ENCODE assay signal across 22 cellular contexts in genomic region chr5:178526796-178527457, GRCh38.
DNase-seq lines count a peak whose midpoint lies in the region; ATAC-seq and TF ChIP-seq lines count a peak whose summit lies in the region.
"Had no signal": no experiment of that assay in that cellular context is flagged by ENCODE, and none has a peak within 500 bp of the region (broad histone marks: within the 10 kb centered on the region; RNA-seq: fewer than 3 reads in every experiment).

No MANE protein-coding gene starts in this region.

- TF ChIP-seq CTCF in nephron (IDR thresholded peaks at IDR 0.05; ENCODE audit: unreplicated experiment in 3 of 3) (no peak), type B pancreatic cell (conservative IDR thresholded peaks at IDR 0.05) (no peak), ascending aorta (IDR thresholded peaks at IDR 0.05) (no peak), brain microvascular endothelial cell (IDR thresholded peaks at IDR 0.05; ENCODE audit: low read depth, low read length, missing control alignments) (no peak)

- H3K9me3 ChIP-seq in ascending aorta: no peaks in the 10 kb centered on the region
- H3K9me3 ChIP-seq: BLaER1, transverse colon had no signal

- no peaks in the 10 kb centered on the region for H3K4me1 Mint-ChIP-seq in stimulated activated naive CD8-positive, alpha-beta T cell treated with anti-CD3 and anti-CD28 coated beads, Interleukin-15, amount 100 ng/mL, for 72 hours
- peaks cover 50% of the 10 kb centered on the region for H3K4me1 Mint-ChIP-seq in nephron
- H3K4me1 Mint-ChIP-seq in type B pancreatic cell (ENCODE audit: unreplicated experiment): peaks cover 13% of the 10 kb centered on the region
- H3K4me1 Mint-ChIP-seq: activated naive CD8-positive, alpha-beta T cell treated with anti-CD3 and anti-CD28 coated beads, Interleukin-2, amount 50 U/mL, for 24 hours; naive thymus-derived CD8-positive, alpha-beta T cell; stimulated activated naive B cell treated with anti-CD40 and anti-IgM and Interleukin-4, amounts not matched to agents 10 μg/mL and 1 μg/mL and 100 μg/mL, for 72 hours had no signal

- H3K36me3 Mint-ChIP-seq in nephron (ENCODE audit: low read depth): no peaks in the 10 kb centered on the region
- H3K36me3 Mint-ChIP-seq in type B pancreatic cell: no peaks in the 10 kb centered on the region
- H3K36me3 Mint-ChIP-seq: naive thymus-derived CD8-positive, alpha-beta T cell; stimulated activated naive B cell treated with anti-CD40 and anti-IgM and Interleukin-4, amounts not matched to agents 10 μg/mL and 1 μg/mL and 100 μg/mL, for 72 hours had no signal

- in situ Hi-C loops in brain microvascular endothelial cell (cut with HindIII; ENCODE audit: low pct_ligation_motif_present, low sequenced_read_pairs): no loop called here

- H3K27me3 Mint-ChIP-seq in stimulated activated naive CD8-positive, alpha-beta T cell treated with anti-CD3 and anti-CD28 coated beads, Interleukin-15, amount 100 ng/mL, for 72 hours: no peaks in the 10 kb centered on the region
- peaks cover 3% of the 10 kb centered on the region for H3K27me3 Mint-ChIP-seq in nephron (ENCODE audit: low read depth)
- no peaks in the 10 kb centered on the region for H3K27me3 Mint-ChIP-seq in type B pancreatic cell
- H3K27me3 Mint-ChIP-seq: activated naive CD8-positive, alpha-beta T cell treated with anti-CD3 and anti-CD28 coated beads, Interleukin-2, amount 50 U/mL, for 24 hours; naive thymus-derived CD8-positive, alpha-beta T cell; stimulated activated naive B cell treated with anti-CD40 and anti-IgM and Interleukin-4, amounts not matched to agents 10 μg/mL and 1 μg/mL and 100 μg/mL, for 72 hours had no signal

- no peaks in the 10 kb centered on the region for H3K4me1 ChIP-seq in ascending aorta
- H3K4me1 ChIP-seq: transverse colon had no signal

- no peaks in the 10 kb centered on the region for H3K9me3 Mint-ChIP-seq in stimulated activated naive CD8-positive, alpha-beta T cell treated with anti-CD3 and anti-CD28 coated beads, Interleukin-15, amount 100 ng/mL, for 72 hours
- H3K9me3 Mint-ChIP-seq in nephron (peaks cover 4% of the 10 kb centered on the region), type B pancreatic cell (no peaks in the 10 kb centered on the region)
- H3K9me3 Mint-ChIP-seq: activated naive CD8-positive, alpha-beta T cell treated with anti-CD3 and anti-CD28 coated beads, Interleukin-2, amount 50 U/mL, for 24 hours; stimulated activated naive B cell treated with anti-CD40 and anti-IgM and Interleukin-4, amounts not matched to agents 10 μg/mL and 1 μg/mL and 100 μg/mL, for 72 hours; T-helper 1 cell treated with Interleukin-12 subunit alpha and Interleukin-12 subunit beta and Interleukin-4 antibody, amounts not matched to agents 30 μg/mL and 1 μg/mL, for 36 hours had no signal

- DNase-seq in stimulated activated naive CD8-positive, alpha-beta T cell treated with anti-CD3 and anti-CD28 coated beads, Interleukin-15, amount 100 ng/mL, for 72 hours: no peak
- DNase-seq in stimulated activated naive CD8-positive, alpha-beta T cell treated with anti-CD3 and anti-CD28 coated beads, Interleukin-15, Interleukin-2, amounts not matched to agents 100 U/mL and 50 U/mL, for 24 hours: no peak
- no peak for DNase-seq in Right ventricle myocardium inferior (ENCODE audit: missing footprints)
- no peak for DNase-seq in type B pancreatic cell (ENCODE audit: extremely low spot score, unreplicated experiment)
- DNase-seq in DMS 273 treated with DMSO at 0.1 percent for 48 hours (lab: John Stamatoyannopoulos, UW): no peak
- DNase-seq in ascending aorta (ENCODE audit: low spot score in 2 of 2): no peak
- no peak for DNase-seq in brain microvascular endothelial cell
- DNase-seq: activated naive CD8-positive, alpha-beta T cell treated with anti-CD3 and anti-CD28 coated beads, Interleukin-2, amount 50 U/mL, for 24 hours; DMS153; effector memory CD4-positive, alpha-beta T cell; mammary epithelial cell; NCI-H1694; NCI-H226; SIG-M5; stimulated activated CD4-positive, alpha-beta T cell treated with anti-CD3 and anti-CD28 coated beads, Interleukin-15, amount 100 ng/mL, for 24 hours; stimulated activated naive B cell treated with anti-CD40 and anti-IgM and Interleukin-4, amounts not matched to agents 10 μg/mL and 1 μg/mL and 100 μg/mL, for 72 hours; transverse colon had no signal

- intact Hi-C loops in Right ventricle myocardium inferior (cut with DNase I): loop anchor here (1.0 kb wide), 2 partner anchors 19 to 66 kb away; no protein-coding TSS in a partner anchor
- intact Hi-C loops in ascending aorta (cut with DNase I): no loop called here

- peak overlapping the region in 1 of 2 donors; percentile 76 for H3K27ac Mint-ChIP-seq in stimulated activated naive CD8-positive, alpha-beta T cell treated with anti-CD3 and anti-CD28 coated beads, Interleukin-15, amount 100 ng/mL, for 72 hours
- H3K27ac Mint-ChIP-seq in nephron: peak overlapping the region; percentile 52 to 85 (median 62)
- H3K27ac Mint-ChIP-seq in type B pancreatic cell: peak overlapping the region; percentile 35
- H3K27ac Mint-ChIP-seq: activated naive CD8-positive, alpha-beta T cell treated with anti-CD3 and anti-CD28 coated beads, Interleukin-2, amount 50 U/mL, for 24 hours; stimulated activated naive B cell treated with anti-CD40 and anti-IgM and Interleukin-4, amounts not matched to agents 10 μg/mL and 1 μg/mL and 100 μg/mL, for 72 hours; T-helper 1 cell treated with Interleukin-12 subunit alpha and Interleukin-12 subunit beta and Interleukin-4 antibody, amounts not matched to agents 30 μg/mL and 1 μg/mL, for 36 hours had no signal

- H3K27me3 ChIP-seq in ascending aorta: no peaks in the 10 kb centered on the region
- H3K27me3 ChIP-seq in brain microvascular endothelial cell (replicated peaks): no peaks in the 10 kb centered on the region
- H3K27me3 ChIP-seq: BLaER1, transverse colon had no signal

- ATAC-seq in stimulated activated naive CD8-positive, alpha-beta T cell treated with anti-CD3 and anti-CD28 coated beads, Interleukin-15, amount 100 ng/mL, for 72 hours: peak; percentile 20
- no peak for ATAC-seq in stimulated activated naive CD8-positive, alpha-beta T cell treated with anti-CD3 and anti-CD28 coated beads, Interleukin-15, Interleukin-2, amounts not matched to agents 100 U/mL and 50 U/mL, for 24 hours
- ATAC-seq in Right ventricle myocardium inferior: peak; percentile 24
- ATAC-seq: activated CD4-positive, CD25-positive, alpha-beta regulatory T cell treated with anti-CD3 and anti-CD28 coated beads, Interleukin-2, amount 50 U/mL, for 24 hours; activated naive CD8-positive, alpha-beta T cell treated with anti-CD3 and anti-CD28 coated beads, Interleukin-2, amount 50 U/mL, for 24 hours; naive thymus-derived CD8-positive, alpha-beta T cell had no signal

- H3K36me3 ChIP-seq in ascending aorta (no peaks in the 10 kb centered on the region), brain microvascular endothelial cell (replicated peaks) (no peaks in the 10 kb centered on the region)
- H3K36me3 ChIP-seq: BLaER1, transverse colon had no signal

- H3K4me3 ChIP-seq in ascending aorta (no peak overlapping the region), brain microvascular endothelial cell (ENCODE audit: low read depth, low read length) (no peak overlapping the region)
- H3K4me3 ChIP-seq: BLaER1, transverse colon had no signal

- H3K27ac ChIP-seq in ascending aorta: no peak overlapping the region
- H3K27ac ChIP-seq in brain microvascular endothelial cell: no peak overlapping the region
- H3K27ac ChIP-seq: BLaER1, transverse colon had no signal

- H3K4me3 Mint-ChIP-seq in stimulated activated naive CD8-positive, alpha-beta T cell treated with anti-CD3 and anti-CD28 coated beads, Interleukin-15, amount 100 ng/mL, for 72 hours: no peak overlapping the region
- H3K4me3 Mint-ChIP-seq in nephron: no peak overlapping the region
- no peak overlapping the region for H3K4me3 Mint-ChIP-seq in type B pancreatic cell
- H3K4me3 Mint-ChIP-seq: activated naive CD8-positive, alpha-beta T cell treated with anti-CD3 and anti-CD28 coated beads, Interleukin-2, amount 50 U/mL, for 24 hours; naive thymus-derived CD8-positive, alpha-beta T cell; stimulated activated naive B cell treated with anti-CD40 and anti-IgM and Interleukin-4, amounts not matched to agents 10 μg/mL and 1 μg/mL and 100 μg/mL, for 72 hours; T-helper 1 cell treated with Interleukin-12 subunit alpha and Interleukin-12 subunit beta and Interleukin-4 antibody, amounts not matched to agents 30 μg/mL and 1 μg/mL, for 36 hours had no signal
